18 cellular contexts compared by ENCODE assay signal in the genomic region with DNA sequence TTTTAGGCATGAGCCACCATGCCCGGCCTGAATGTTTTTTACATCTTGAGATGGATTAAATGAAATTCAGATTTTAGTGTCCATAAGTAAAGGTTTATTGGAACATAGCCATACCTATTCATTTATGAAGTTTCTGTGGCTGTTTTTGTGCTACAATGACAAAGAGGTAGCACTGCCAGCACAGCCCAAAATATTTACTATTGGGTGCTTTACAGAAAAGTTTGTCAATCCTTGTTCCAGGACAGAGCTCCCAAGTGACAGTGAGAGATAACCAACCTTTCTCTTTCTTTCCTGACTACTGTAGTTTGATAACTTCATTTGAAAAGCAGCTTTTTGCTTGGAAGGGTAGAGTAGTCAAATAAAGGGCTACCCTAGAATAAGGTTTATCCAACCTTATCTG.
DNase-seq lines count a peak whose midpoint lies in the region; ATAC-seq and TF ChIP-seq lines count a peak whose summit lies in the region.
"Had no signal": no experiment of that assay in that cellular context is flagged by ENCODE, and none has a peak within 500 bp of the region (broad histone marks: within the 10 kb centered on the region; RNA-seq: fewer than 3 reads in every experiment).

No MANE protein-coding gene starts in this region.

- peaks cover 68% of the 10 kb centered on the region for H3K4me1 Mint-ChIP-seq in activated B cell treated with CpG ODN at 0.5 μM for 24 hours

- no peak for DNase-seq in heart right ventricle
- DNase-seq in Right ventricle myocardium inferior (ENCODE audit: missing footprints) = no peak
- DNase-seq in activated B cell treated with CpG ODN at 0.5 μM for 24 hours = no peak
- no peak for DNase-seq in right lobe of liver
- DNase-seq in upper lobe of right lung = no peak
- no peak for DNase-seq in activated T-cell treated with anti-CD3 and anti-CD28 coated beads, Interleukin-2, amount 50 U/mL, for 1 hour
- DNase-seq: activated CD8-positive, alpha-beta memory T cell treated with anti-CD3 and anti-CD28 coated beads, Interleukin-2, amount 50 U/mL, for 4 hours; activated effector memory CD4-positive, alpha-beta T cell treated with anti-CD3 and anti-CD28 coated beads, Interleukin-2, amount 50 U/mL, for 16 hours; hypothalamus; kidney; stimulated activated naive CD4-positive, alpha-beta T cell treated with Interleukin-2 at 50 U/mL for 16 hours; T-helper 1 cell had no signal

- H3K27ac Mint-ChIP-seq in activated B cell treated with CpG ODN at 0.5 μM for 24 hours = peak overlapping the region; percentile 32

- 91 to 100% methylated on average over 1 of the region's 1 CpG for WGBS in heart right ventricle, 2 donors
- 71% methylated on average over 1 of the region's 1 CpG for WGBS in right lobe of liver (ENCODE audit: insufficient coverage, low coverage, low lambda C conversion rate, missing lambda C conversion rate)

- H3K4me3 ChIP-seq in heart right ventricle = no peak overlapping the region
- H3K4me3 ChIP-seq in right lobe of liver = no peak overlapping the region
- no peak overlapping the region for H3K4me3 ChIP-seq in upper lobe of right lung
- H3K4me3 ChIP-seq: BLaER1 treated with 17β-estradiol and CSF1 and Interleukin-3, amounts not matched to agents 10 nM and 100 nM; breast epithelium; K562 had no signal

- no peak for TF ChIP-seq POLR2A in right lobe of liver (IDR thresholded peaks at IDR 0.05)

- H3K27me3 Mint-ChIP-seq in activated B cell treated with CpG ODN at 0.5 μM for 24 hours = no peaks in the 10 kb centered on the region

- ATAC-seq in heart right ventricle (no peak), Right ventricle myocardium inferior (no peak), activated B cell treated with CpG ODN at 0.5 μM for 24 hours (ENCODE audit: low read depth) (no peak), right lobe of liver (peak in 3 of 4 donors; percentile 35 to 50 (median 39)), upper lobe of right lung (no peak), GM19463 (IDR thresholded peaks at IDR 0.05; ENCODE audit: unreplicated experiment) (no peak), HG02678 (IDR thresholded peaks at IDR 0.05; ENCODE audit: unreplicated experiment) (no peak)

- CTCF ChIA-PET in activated B cell treated with CpG ODN at 0.5 μM for 24 hours (lab: Charles Lee) = interaction anchor here (1.2 kb wide), 1 partner anchor 9 kb away, joined by 3 read pairs; no protein-coding TSS in a partner anchor

- H3K4me1 ChIP-seq in heart right ventricle = peaks cover 6 to 67% (median 60%) of the 10 kb centered on the region in 9 donors
- H3K4me1 ChIP-seq in right lobe of liver = peaks cover 0 to 38% (median 11%) of the 10 kb centered on the region in 4 donors
- H3K4me1 ChIP-seq in upper lobe of right lung = peaks cover 20% of the 10 kb centered on the region

- H3K27me3 ChIP-seq in heart right ventricle = no peaks in the 10 kb centered on the region
- no peaks in the 10 kb centered on the region for H3K27me3 ChIP-seq in right lobe of liver
- no peaks in the 10 kb centered on the region for H3K27me3 ChIP-seq in upper lobe of right lung
- H3K27me3 ChIP-seq: BLaER1 treated with 17β-estradiol and CSF1 and Interleukin-3, amounts not matched to agents 10 nM and 100 nM; breast epithelium had no signal

- POLR2A ChIA-PET in activated B cell treated with CpG ODN at 0.5 μM for 24 hours (lab: Charles Lee) = interaction anchor here (0.6 to 1.5 kb wide), 2 partner anchors 28 to 78 kb away, joined by 4 read pairs; no protein-coding TSS in a partner anchor

- H3K36me3 Mint-ChIP-seq in activated B cell treated with CpG ODN at 0.5 μM for 24 hours (ENCODE audit: low read depth) = peaks cover 34% of the 10 kb centered on the region

- intact Hi-C loops in heart right ventricle (cut with DNase I) = loop anchor here in 1 of 10 donors (10.0 kb wide), 1 partner anchor 90 kb away; no protein-coding TSS in a partner anchor
- intact Hi-C loops in Right ventricle myocardium inferior (cut with DNase I) = loop anchor here (5.0 kb wide), 1 partner anchor 393 kb away; no protein-coding TSS in a partner anchor
- intact Hi-C loops in activated B cell treated with CpG ODN at 0.5 μM for 24 hours (cut with micrococcal nuclease) = no loop called here
- intact Hi-C loops in right lobe of liver (cut with DNase I) = no loop called here
- intact Hi-C loops in upper lobe of right lung (cut with DNase I) = no loop called here

- no peaks in the 10 kb centered on the region for H3K9me3 ChIP-seq in heart right ventricle
- H3K9me3 ChIP-seq in right lobe of liver = no peaks in the 10 kb centered on the region
- no peaks in the 10 kb centered on the region for H3K9me3 ChIP-seq in upper lobe of right lung
- H3K9me3 ChIP-seq: breast epithelium had no signal

- H3K36me3 ChIP-seq in heart right ventricle (no peaks in the 10 kb centered on the region), right lobe of liver (no peaks in the 10 kb centered on the region), upper lobe of right lung (no peaks in the 10 kb centered on the region)
- H3K36me3 ChIP-seq: breast epithelium had no signal

- H3K4me3 Mint-ChIP-seq in activated B cell treated with CpG ODN at 0.5 μM for 24 hours = no peak overlapping the region
- H3K4me3 Mint-ChIP-seq: neural crest cell had no signal

- TF ChIP-seq CTCF in heart right ventricle (IDR thresholded peaks at IDR 0.05) = no peak
- no peak for TF ChIP-seq CTCF in activated B cell treated with CpG ODN at 0.5 μM for 24 hours (IDR thresholded peaks at IDR 0.05)
- TF ChIP-seq CTCF in right lobe of liver (IDR thresholded peaks at IDR 0.05) = no peak
- TF ChIP-seq CTCF in upper lobe of right lung (IDR thresholded peaks at IDR 0.05) = no peak

- H3K27ac ChIP-seq in heart right ventricle = peak overlapping the region in 9 of 10 donors; percentile 12 to 69 (median 57)
- peak overlapping the region in 2 of 3 donors; percentile 8 to 44 for H3K27ac ChIP-seq in right lobe of liver
- peak overlapping the region; percentile 42 for H3K27ac ChIP-seq in upper lobe of right lung
- H3K27ac ChIP-seq: BLaER1 treated with 17β-estradiol and CSF1 and Interleukin-3, amounts not matched to agents 10 nM and 100 nM; breast epithelium had no signal

- no peaks in the 10 kb centered on the region for H3K9me3 Mint-ChIP-seq in activated B cell treated with CpG ODN at 0.5 μM for 24 hours
- H3K9me3 Mint-ChIP-seq: neural crest cell had no signal

Comparison
In these comparisons a context has a peak if more than half of its experiments do, and no peak if none do; other contexts are left out.
1. ATAC-seq: peak in right lobe of liver (3 of 4); none in heart right ventricle (0 of 8), Right ventricle myocardium inferior (single experiment), activated B cell treated with CpG ODN at 0.5 μM for 24 hours (single experiment), upper lobe of right lung (single experiment), GM19463 (single experiment) and HG02678 (single experiment).
2. Peak in every context shown above with its lines, with median percentiles within 50 percentile points of each other: H3K27ac ChIP-seq.